In genomic region chr14:23727566-23728335, GRCh38 we compare ENCODE assay signal across 8 cellular contexts.
DNase-seq lines count a peak whose midpoint lies in the region; ATAC-seq and TF ChIP-seq lines count a peak whose summit lies in the region.

No MANE protein-coding gene starts in this region.

- H3K4me1 ChIP-seq in KMS-11 (ENCODE audit: low read depth, poor library complexity, severe bottlenecking): no peaks in the 10 kb centered on the region
- H3K4me1 ChIP-seq in effector memory CD4-positive, alpha-beta T cell (ENCODE audit: control insufficient read depth, insufficient read depth, low read length, poor library complexity, severe bottlenecking): no peaks in the 10 kb centered on the region

- no peaks in the 10 kb centered on the region for H3K36me3 ChIP-seq in KMS-11 (ENCODE audit: insufficient read depth)
- no peaks in the 10 kb centered on the region for H3K36me3 ChIP-seq in effector memory CD4-positive, alpha-beta T cell (ENCODE audit: control insufficient read depth, insufficient read depth, low read length)

- no peak overlapping the region for H2AFZ ChIP-seq in KMS-11 (ENCODE audit: low read depth)

- DNase-seq in DMS 273 (lab: John Stamatoyannopoulos, UW; ENCODE audit: unreplicated experiment): peak; percentile 66
- no peak for DNase-seq in DMS 273 treated with DMSO at 0.1 percent for 48 hours (lab: John Stamatoyannopoulos, UW)
- no peak for DNase-seq in activated CD8-positive, alpha-beta T cell treated with anti-CD3 and anti-CD28 coated beads for 36 hours
- DNase-seq in inferior parietal cortex (ENCODE audit: extremely low spot score): peak; percentile 47
- no peak for DNase-seq in mucosa of gallbladder (ENCODE audit: low spot score)
- no peak for DNase-seq in effector memory CD4-positive, alpha-beta T cell

- no peaks in the 10 kb centered on the region for H3K36me3 Mint-ChIP-seq in activated CD8-positive, alpha-beta T cell treated with anti-CD3 and anti-CD28 coated beads for 36 hours (ENCODE audit: low read depth)

- no peaks in the 10 kb centered on the region for H3K27me3 Mint-ChIP-seq in activated CD8-positive, alpha-beta T cell treated with anti-CD3 and anti-CD28 coated beads for 36 hours

- no peak overlapping the region for H3K4me3 Mint-ChIP-seq in activated CD8-positive, alpha-beta T cell treated with anti-CD3 and anti-CD28 coated beads for 36 hours

- H3K9me3 ChIP-seq in effector memory CD4-positive, alpha-beta T cell (ENCODE audit: control insufficient read depth, low read length): no peaks in the 10 kb centered on the region

- POLR2A ChIA-PET in activated CD8-positive, alpha-beta T cell treated with anti-CD3 and anti-CD28 coated beads for 36 hours (lab: Charles Lee): no interaction called here

- no peak overlapping the region for H3K27ac ChIP-seq in KMS-11
- H3K27ac ChIP-seq in effector memory CD4-positive, alpha-beta T cell (ENCODE audit: insufficient read depth, low read length, poor library complexity, severe bottlenecking): no peak overlapping the region

- no peaks in the 10 kb centered on the region for H3K79me2 ChIP-seq in KMS-11 (ENCODE audit: insufficient read depth, low read depth)

- no peaks in the 10 kb centered on the region for H3K27me3 ChIP-seq in KMS-11 (ENCODE audit: insufficient read depth, low read depth)
- H3K27me3 ChIP-seq in effector memory CD4-positive, alpha-beta T cell (replicated peaks; ENCODE audit: control insufficient read depth, insufficient read depth, low read length, poor library complexity, severe bottlenecking): no peaks in the 10 kb centered on the region

- peak; percentile 49 for TF ChIP-seq CTCF in KMS-11 (conservative IDR thresholded peaks at IDR 0.05; ENCODE audit: low read depth, low read length)
- peak; percentile 50 for TF ChIP-seq CTCF in activated CD8-positive, alpha-beta T cell treated with anti-CD3 and anti-CD28 coated beads for 36 hours (IDR thresholded peaks at IDR 0.05)

- CTCF ChIA-PET in activated CD8-positive, alpha-beta T cell treated with anti-CD3 and anti-CD28 coated beads for 36 hours (lab: Charles Lee): interaction anchor here (0.6 to 3.1 kb wide), 18 partner anchors 16 to 225 kb away, joined by 3 to 13 read pairs (median 4); partner anchors contain the start of gene DHRS4

- ATAC-seq in activated CD8-positive, alpha-beta T cell treated with anti-CD3 and anti-CD28 coated beads for 36 hours: peak; percentile 60
- ATAC-seq in GM19397 (IDR thresholded peaks at IDR 0.05; ENCODE audit: unreplicated experiment): no peak

- no peak overlapping the region for H3K4me3 ChIP-seq in KMS-11 (IDR thresholded peaks at IDR 0.05; ENCODE audit: insufficient read depth, low read depth, low read length)
- H3K4me3 ChIP-seq in effector memory CD4-positive, alpha-beta T cell (ENCODE audit: insufficient read depth, low read depth, low read length, poor library complexity, severe bottlenecking): no peak overlapping the region

- intact Hi-C loops in activated CD8-positive, alpha-beta T cell treated with anti-CD3 and anti-CD28 coated beads for 36 hours (cut with micrococcal nuclease): loop anchor here (10.0 kb wide), 1 partner anchor 207 kb away; no protein-coding TSS in a partner anchor

- no peaks in the 10 kb centered on the region for H3K9me3 Mint-ChIP-seq in activated CD8-positive, alpha-beta T cell treated with anti-CD3 and anti-CD28 coated beads for 36 hours

- no peak overlapping the region for H3K27ac Mint-ChIP-seq in activated CD8-positive, alpha-beta T cell treated with anti-CD3 and anti-CD28 coated beads for 36 hours

- H3K4me1 Mint-ChIP-seq in activated CD8-positive, alpha-beta T cell treated with anti-CD3 and anti-CD28 coated beads for 36 hours (ENCODE audit: low read depth): no peaks in the 10 kb centered on the region

- H3K4me2 ChIP-seq in KMS-11: no peak overlapping the region

- H3K9ac ChIP-seq in KMS-11: no peak overlapping the region

- no peaks in the 10 kb centered on the region for H4K20me1 ChIP-seq in KMS-11 (ENCODE audit: insufficient read depth)

Comparison
In these comparisons a context has a peak if more than half of its experiments do, and no peak if none do; other contexts are left out.
1. DNase-seq: peak in DMS 273 (single experiment) and inferior parietal cortex (single experiment); none in DMS 273 treated with DMSO at 0.1 percent for 48 hours (single experiment), activated CD8-positive, alpha-beta T cell treated with anti-CD3 and anti-CD28 coated beads for 36 hours (single experiment), mucosa of gallbladder (single experiment) and effector memory CD4-positive, alpha-beta T cell (0 of 3).